In genomic region chr6:20474756-20475542, GRCh38 we compare ENCODE assay signal across 22 cellular contexts.
"Had no signal": no experiment of that assay in that cellular context is flagged by ENCODE, and none has a peak within 500 bp of the region (broad histone marks: within the 10 kb centered on the region; RNA-seq: fewer than 3 reads in every experiment).

No MANE protein-coding gene starts in this region.

- H3K36me3 ChIP-seq: breast epithelium, ovary, prostate gland, right atrium auricular region, suprapubic skin, tibial nerve had no signal

- H3K9me3 ChIP-seq: breast epithelium, heart right ventricle, ovary, prostate gland, right atrium auricular region, suprapubic skin, tibial nerve had no signal

- H3K4me1 ChIP-seq: breast epithelium, prostate gland, right atrium auricular region, suprapubic skin, tibial nerve had no signal

- H3K27ac ChIP-seq: breast epithelium, heart right ventricle, ovary, prostate gland, right atrium auricular region, suprapubic skin, tibial nerve had no signal

- H3K4me3 ChIP-seq: breast epithelium, heart right ventricle, ovary, prostate gland, right atrium auricular region, suprapubic skin, tibial nerve had no signal

- ATAC-seq: activated CD4-positive, alpha-beta T cell treated with anti-CD3 and anti-CD28 coated beads for 36 hours; heart right ventricle; left cardiac atrium; natural killer cell; WTC11 had no signal

- DNase-seq: activated CD4-positive, alpha-beta T cell treated with anti-CD3 and anti-CD28 coated beads for 36 hours; activated CD4-positive, alpha-beta T cell treated with anti-CD3 and anti-CD28 coated beads, Interleukin-2, amount 50 U/mL, for 4 hours; activated CD8-positive, alpha-beta memory T cell treated with anti-CD3 and anti-CD28 coated beads, Interleukin-2, amount 50 U/mL, for 48 hours; activated effector memory CD4-positive, alpha-beta T cell treated with Interleukin-2 at 50 U/mL for 16 hours; activated naive CD4-positive, alpha-beta T cell treated with anti-CD3 and anti-CD28 coated beads for 36 hours; activated naive CD8-positive, alpha-beta T cell treated with anti-CD3 and anti-CD28 coated beads, Interleukin-2, amount 10 ng/mL, durations not matched to agents 7 days and 5 days; activated T-cell treated with anti-CD3 and anti-CD28 coated beads, Interleukin-2, amount 50 U/mL, for 48 hours; amniotic stem cell; endodermal cell; heart right ventricle; islet precursor cell; left cardiac atrium; midbrain; natural killer cell; ovary; stimulated activated CD4-positive, alpha-beta T cell treated with anti-CD3 and anti-CD28 coated beads, Interleukin-12 subunit alpha, Interleukin-12 subunit beta, amount 100 ng/mL, for 4 hours had no signal

- H3K27me3 ChIP-seq: breast epithelium, heart right ventricle, ovary, right atrium auricular region, suprapubic skin, tibial nerve had no signal
